ENCODE assay signal across 12 cellular contexts in genomic region chr1:92315766-92316413, GRCh38. TPM values are rescaled to one million over a fixed set of nuclear protein-coding genes. Genes with fewer than 3 reads are reported as not detected.
DNase-seq lines count a peak whose midpoint lies in the region; ATAC-seq and TF ChIP-seq lines count a peak whose summit lies in the region.
"Had no signal": no experiment of that assay in that cellular context is flagged by ENCODE, and none has a peak within 500 bp of the region (broad histone marks: within the 10 kb centered on the region; RNA-seq: fewer than 3 reads in every experiment).

No MANE protein-coding gene starts in this region.

- no peak for TF ChIP-seq EP300 in transverse colon (IDR thresholded peaks at IDR 0.05; ENCODE audit: low read depth)

- CTCF ChIA-PET in activated CD4-positive, alpha-beta memory T cell treated with anti-CD3 and anti-CD28 coated beads, Interleukin-2, amount 10 ng/mL, durations not matched to agents 7 days and 5 days (lab: Charles Lee) = interaction anchor here (0.6 to 7.5 kb wide), 11 partner anchors 12 to 433 kb away, joined by 3 to 89 read pairs (median 3); partner anchors contain the start of genes BTBD8 and GFI1

- 79 to 81% methylated on average over 6 of the region's 6 CpGs for WGBS in transverse colon (ENCODE audit: low coverage in 1 of 2), 2 donors
- 77 to 80% methylated on average over 6 of the region's 6 CpGs for WGBS in body of pancreas, 2 donors

- peaks cover 37% of the 10 kb centered on the region for H3K4me1 ChIP-seq in effector memory CD4-positive, alpha-beta T cell (ENCODE audit: control insufficient read depth, insufficient read depth, low read length, poor library complexity, severe bottlenecking)
- H3K4me1 ChIP-seq in transverse colon = no peaks in the 10 kb centered on the region
- H3K4me1 ChIP-seq in body of pancreas = no peaks in the 10 kb centered on the region

- peaks cover 48% of the 10 kb centered on the region for H3K36me3 Mint-ChIP-seq in activated CD4-positive, alpha-beta memory T cell treated with anti-CD3 and anti-CD28 coated beads, Interleukin-2, amount 10 ng/mL, durations not matched to agents 7 days and 5 days (ENCODE audit: low read depth)
- peaks cover 34 to 40% of the 10 kb centered on the region in 2 donors for H3K36me3 Mint-ChIP-seq in stimulated activated naive B cell treated with anti-CD40 and anti-IgM and Interleukin-4, amounts not matched to agents 10 μg/mL and 1 μg/mL and 100 μg/mL, for 72 hours

- no peaks in the 10 kb centered on the region for H3K27me3 Mint-ChIP-seq in activated CD4-positive, alpha-beta memory T cell treated with anti-CD3 and anti-CD28 coated beads, Interleukin-2, amount 10 ng/mL, durations not matched to agents 7 days and 5 days
- no peaks in the 10 kb centered on the region for H3K27me3 Mint-ChIP-seq in stimulated activated naive B cell treated with anti-CD40 and anti-IgM and Interleukin-4, amounts not matched to agents 10 μg/mL and 1 μg/mL and 100 μg/mL, for 72 hours
- H3K27me3 Mint-ChIP-seq: progenitor cell of endocrine pancreas had no signal

- H3K4me3 Mint-ChIP-seq in activated CD4-positive, alpha-beta memory T cell treated with anti-CD3 and anti-CD28 coated beads, Interleukin-2, amount 10 ng/mL, durations not matched to agents 7 days and 5 days = no peak overlapping the region
- H3K4me3 Mint-ChIP-seq in stimulated activated naive B cell treated with anti-CD40 and anti-IgM and Interleukin-4, amounts not matched to agents 10 μg/mL and 1 μg/mL and 100 μg/mL, for 72 hours = no peak overlapping the region
- H3K4me3 Mint-ChIP-seq: mesothelial cell of epicardium had no signal

- H3K27me3 ChIP-seq in effector memory CD4-positive, alpha-beta T cell (replicated peaks; ENCODE audit: control insufficient read depth, insufficient read depth, low read length, poor library complexity, severe bottlenecking) = no peaks in the 10 kb centered on the region
- H3K27me3 ChIP-seq in transverse colon (no peaks in the 10 kb centered on the region), body of pancreas (no peaks in the 10 kb centered on the region)

- in situ Hi-C loops in transverse colon (cut with MboI; ENCODE audit: low pct_ligation_motif_present in 1 of 4, low pct_unique_long_range_greater_than_20kb in 1 of 4, low sequenced_read_pairs in 3 of 4) = loop anchor here (10.0 to 25.0 kb wide), 4 partner anchors 179 to 496 kb away; no protein-coding TSS in a partner anchor

- ATAC-seq in stimulated activated naive B cell treated with anti-CD40 and anti-IgM and Interleukin-4, amounts not matched to agents 10 μg/mL and 1 μg/mL and 100 μg/mL, for 72 hours (replicated peaks) = no peak
- no peak for ATAC-seq in body of pancreas

- peak overlapping the region; percentile 55 for H3K27ac ChIP-seq in effector memory CD4-positive, alpha-beta T cell (ENCODE audit: insufficient read depth, low read length, poor library complexity, severe bottlenecking)
- H3K27ac ChIP-seq in transverse colon = peak overlapping the region in 1 of 4 donors; percentile 33
- H3K27ac ChIP-seq in body of pancreas = no peak overlapping the region
- H3K27ac ChIP-seq: PC-9 had no signal

- intact Hi-C loops in transverse colon (cut with DNase I; ENCODE audit: low total_unique reads) = no loop called here
- intact Hi-C loops in body of pancreas (cut with DNase I) = no loop called here

- H3K4me1 Mint-ChIP-seq in activated CD4-positive, alpha-beta memory T cell treated with anti-CD3 and anti-CD28 coated beads, Interleukin-2, amount 10 ng/mL, durations not matched to agents 7 days and 5 days = peaks cover 76% of the 10 kb centered on the region
- no peaks in the 10 kb centered on the region for H3K4me1 Mint-ChIP-seq in stimulated activated naive B cell treated with anti-CD40 and anti-IgM and Interleukin-4, amounts not matched to agents 10 μg/mL and 1 μg/mL and 100 μg/mL, for 72 hours

- peak; percentile 46 for DNase-seq in stimulated activated CD4-positive, alpha-beta T cell treated with anti-CD3 and anti-CD28 coated beads, Interleukin-15, amount 100 ng/mL, for 24 hours
- DNase-seq in stimulated activated CD4-positive, alpha-beta T cell treated with anti-CD3 and anti-CD28 coated beads, Interleukin-12 subunit alpha, Interleukin-12 subunit beta, amount 100 ng/mL, for 4 hours = no peak
- peak; percentile 62 for DNase-seq in activated CD4-positive, alpha-beta memory T cell treated with anti-CD3 and anti-CD28 coated beads, Interleukin-2, amount 10 ng/mL, durations not matched to agents 7 days and 5 days
- DNase-seq in effector memory CD4-positive, alpha-beta T cell = peak; percentile 26 to 32 (median 26)
- DNase-seq in transverse colon = peak; percentile 22
- no peak for DNase-seq in stimulated activated naive B cell treated with anti-CD40 and anti-IgM and Interleukin-4, amounts not matched to agents 10 μg/mL and 1 μg/mL and 100 μg/mL, for 72 hours
- DNase-seq in body of pancreas = no peak
- no peak for DNase-seq in NCI-H526 (lab: John Stamatoyannopoulos, UW)
- DNase-seq: GOT3, PC-9 had no signal

- TF ChIP-seq CTCF in transverse colon (IDR thresholded peaks at IDR 0.05) (no peak), body of pancreas (IDR thresholded peaks at IDR 0.05) (no peak)

- no peaks in the 10 kb centered on the region for H3K9me3 Mint-ChIP-seq in activated CD4-positive, alpha-beta memory T cell treated with anti-CD3 and anti-CD28 coated beads, Interleukin-2, amount 10 ng/mL, durations not matched to agents 7 days and 5 days
- no peaks in the 10 kb centered on the region for H3K9me3 Mint-ChIP-seq in stimulated activated naive B cell treated with anti-CD40 and anti-IgM and Interleukin-4, amounts not matched to agents 10 μg/mL and 1 μg/mL and 100 μg/mL, for 72 hours

- POLR2A ChIA-PET in activated CD4-positive, alpha-beta memory T cell treated with anti-CD3 and anti-CD28 coated beads, Interleukin-2, amount 10 ng/mL, durations not matched to agents 7 days and 5 days (lab: Charles Lee) = interaction anchor here (0.7 to 12.3 kb wide), 22 partner anchors 9 to 368 kb away, joined by 3 to 306 read pairs (median 5); partner anchors contain the start of genes GFI1, GLMN and RPAP2

- TF ChIP-seq POLR2A in transverse colon (IDR thresholded peaks at IDR 0.05) = no peak
- TF ChIP-seq POLR2A in body of pancreas (IDR thresholded peaks at IDR 0.05) = no peak

- peak overlapping the region; percentile 85 for H3K27ac Mint-ChIP-seq in activated CD4-positive, alpha-beta memory T cell treated with anti-CD3 and anti-CD28 coated beads, Interleukin-2, amount 10 ng/mL, durations not matched to agents 7 days and 5 days
- H3K27ac Mint-ChIP-seq in stimulated activated naive B cell treated with anti-CD40 and anti-IgM and Interleukin-4, amounts not matched to agents 10 μg/mL and 1 μg/mL and 100 μg/mL, for 72 hours = no peak overlapping the region
- H3K27ac Mint-ChIP-seq: mesothelial cell of epicardium, progenitor cell of endocrine pancreas had no signal

- H3K9me3 ChIP-seq in effector memory CD4-positive, alpha-beta T cell (ENCODE audit: control insufficient read depth, low read length) = no peaks in the 10 kb centered on the region
- H3K9me3 ChIP-seq in transverse colon = no peaks in the 10 kb centered on the region
- H3K9me3 ChIP-seq in body of pancreas = no peaks in the 10 kb centered on the region

- H3K36me3 ChIP-seq in effector memory CD4-positive, alpha-beta T cell (ENCODE audit: control insufficient read depth, insufficient read depth, low read length) = no peaks in the 10 kb centered on the region
- H3K36me3 ChIP-seq in transverse colon = peaks cover 0 to 4% (median 0%) of the 10 kb centered on the region in 4 donors
- H3K36me3 ChIP-seq in body of pancreas (replicated peaks in 1 of 2; ENCODE audit: insufficient read depth in 1 of 2, low read depth in 2 of 2) = peaks cover 0 to 2% of the 10 kb centered on the region in 2 donors

- H3K4me3 ChIP-seq in effector memory CD4-positive, alpha-beta T cell (ENCODE audit: insufficient read depth, low read depth, low read length, poor library complexity, severe bottlenecking) = no peak overlapping the region
- H3K4me3 ChIP-seq in transverse colon (no peak overlapping the region), body of pancreas (no peak overlapping the region)
- H3K4me3 ChIP-seq: PC-9 had no signal

RNA-seq across cellular contexts. Expression of gene RPAP2, which starts 17.0 kb away (rescaled TPM):
- 10 to 100 TPM; 31.6 to 36.5 TPM for total RNA-seq in activated CD4-positive, alpha-beta memory T cell treated with anti-CD3 and anti-CD28 coated beads, Interleukin-2, amount 10 ng/mL, durations not matched to agents 7 days and 5 days
- 10 to 100 TPM in 2 of 4 donors, 1 to 10 TPM in 2; 3.2 to 37.8 (median 11.7) TPM for total RNA-seq in transverse colon
- 1 to 10 TPM; 3.9 to 4.9 TPM for total RNA-seq in body of pancreas

RNA-seq across cellular contexts. Expression of gene GLMN, which starts 17.1 kb away (rescaled TPM):
- 10 to 100 TPM; 18.2 to 18.7 TPM for total RNA-seq in activated CD4-positive, alpha-beta memory T cell treated with anti-CD3 and anti-CD28 coated beads, Interleukin-2, amount 10 ng/mL, durations not matched to agents 7 days and 5 days
- total RNA-seq in transverse colon (1 to 10 TPM; 2.4 to 8.7 (median 4.1) TPM), body of pancreas (1 to 10 TPM; 3.6 to 4.7 TPM)

Comparison
In these comparisons a context has a peak if more than half of its experiments do, and no peak if none do; other contexts are left out.
1. DNase-seq: peak in stimulated activated CD4-positive, alpha-beta T cell treated with anti-CD3 and anti-CD28 coated beads, Interleukin-15, amount 100 ng/mL, for 24 hours (single experiment), activated CD4-positive, alpha-beta memory T cell treated with anti-CD3 and anti-CD28 coated beads, Interleukin-2, amount 10 ng/mL, durations not matched to agents 7 days and 5 days (single experiment), effector memory CD4-positive, alpha-beta T cell (3 of 3) and transverse colon (single experiment); none in stimulated activated CD4-positive, alpha-beta T cell treated with anti-CD3 and anti-CD28 coated beads, Interleukin-12 subunit alpha, Interleukin-12 subunit beta, amount 100 ng/mL, for 4 hours (single experiment), stimulated activated naive B cell treated with anti-CD40 and anti-IgM and Interleukin-4, amounts not matched to agents 10 μg/mL and 1 μg/mL and 100 μg/mL, for 72 hours (single experiment), body of pancreas (0 of 4) and NCI-H526 (0 of 2).